In the genomic region with DNA sequence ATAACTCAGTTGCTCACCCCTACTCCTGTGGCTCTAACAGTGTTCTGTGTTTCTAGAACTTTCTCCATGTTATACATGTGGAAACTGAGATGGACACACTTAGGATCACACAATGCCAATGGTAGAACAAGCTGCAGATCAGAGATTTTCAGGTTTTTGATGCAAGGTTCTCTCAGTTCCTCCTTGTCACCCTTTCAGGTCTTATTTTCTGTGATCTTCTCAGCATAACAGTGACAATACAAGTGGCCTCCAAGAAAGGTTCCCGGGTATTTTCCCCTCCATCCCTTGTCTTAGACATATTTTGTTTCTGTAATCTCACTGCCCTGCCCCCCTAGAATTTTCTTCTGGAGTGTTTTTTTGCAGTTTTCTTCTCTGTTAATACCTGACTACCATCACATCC, we compare ENCODE assay signal across 15 cellular contexts. TPM values are rescaled to one million over a fixed set of nuclear protein-coding genes. Genes with fewer than 3 reads are reported as not detected.
A peak's percentile ranks its signal among the peaks of the same experiment; 100 is the strongest.
DNase-seq lines count a peak whose midpoint lies in the region; ATAC-seq and TF ChIP-seq lines count a peak whose summit lies in the region.
"Had no signal": no experiment of that assay in that cellular context is flagged by ENCODE, and none has a peak within 500 bp of the region (broad histone marks: within the 10 kb centered on the region; RNA-seq: fewer than 3 reads in every experiment).

No MANE protein-coding gene starts in this region.

- H3K4me1 Mint-ChIP-seq in CD4-positive, alpha-beta T cell (ENCODE audit: low read depth): peaks cover 100% of the 10 kb centered on the region
- H3K4me1 Mint-ChIP-seq in mesothelial cell of epicardium: peaks cover 11% of the 10 kb centered on the region

- no peak for ATAC-seq in CD4-positive, alpha-beta T cell (ENCODE audit: poor library complexity)
- peak; percentile 48 for ATAC-seq in GM19372 (IDR thresholded peaks at IDR 0.05; ENCODE audit: low read depth, unreplicated experiment)
- ATAC-seq in HG02763 (IDR thresholded peaks at IDR 0.05; ENCODE audit: unreplicated experiment): peak; percentile 47
- ATAC-seq in HG03565 (IDR thresholded peaks at IDR 0.05; ENCODE audit: unreplicated experiment): peak; percentile 52

- intact Hi-C loops in CD4-positive, alpha-beta T cell (cut with DNase I, micrococcal nuclease): loop anchor here (2.0 to 5.0 kb wide), 6 partner anchors 15 to 165 kb away; no protein-coding TSS in a partner anchor
- intact Hi-C loops in posterior cingulate gyrus (cut with DNase I): loop anchor here (10.0 kb wide), 1 partner anchor 363 kb away; no protein-coding TSS in a partner anchor

- peak overlapping the region; percentile 65 for H3K27ac Mint-ChIP-seq in CD4-positive, alpha-beta T cell
- H3K27ac Mint-ChIP-seq in mesothelial cell of epicardium: no peak overlapping the region

- DNase-seq in CD4-positive, alpha-beta T cell: no peak
- DNase-seq in NK-92 treated with Interleukin-12 subunit alpha and Interleukin-12 subunit beta, amount 100 ng/mL, for 24 hours (lab: John Stamatoyannopoulos, UW): no peak
- no peak for DNase-seq in DMS 273 treated with DMSO at 0.1 percent for 48 hours (lab: John Stamatoyannopoulos, UW)
- no peak for DNase-seq in mesothelial cell of epicardium (ENCODE audit: low spot score in 2 of 2, unreplicated experiment in 2 of 2)
- DNase-seq in posterior cingulate gyrus: no peak
- DNase-seq: ACHN; activated CD4-positive, CD25-positive, alpha-beta regulatory T cell; caudate nucleus; esophagus squamous epithelium; NCI-H2029 had no signal

- no peaks in the 10 kb centered on the region for H3K9me3 ChIP-seq in CD4-positive, alpha-beta T cell (ENCODE audit: control insufficient read depth, low read length)
- H3K9me3 ChIP-seq: esophagus squamous epithelium, vagina had no signal

- CTCF ChIA-PET in CD4-positive, alpha-beta T cell (lab: Charles Lee): no interaction called here

- no peaks in the 10 kb centered on the region for H3K9me3 Mint-ChIP-seq in CD4-positive, alpha-beta T cell
- H3K9me3 Mint-ChIP-seq in mesothelial cell of epicardium: no peaks in the 10 kb centered on the region

- H3K4me3 Mint-ChIP-seq in CD4-positive, alpha-beta T cell: no peak overlapping the region
- no peak overlapping the region for H3K4me3 Mint-ChIP-seq in mesothelial cell of epicardium

- H3K27me3 Mint-ChIP-seq in CD4-positive, alpha-beta T cell: no peaks in the 10 kb centered on the region
- H3K27me3 Mint-ChIP-seq in mesothelial cell of epicardium (ENCODE audit: low read depth): no peaks in the 10 kb centered on the region

- POLR2A ChIA-PET in CD4-positive, alpha-beta T cell (lab: Charles Lee): no interaction called here

- TF ChIP-seq CTCF in CD4-positive, alpha-beta T cell (IDR thresholded peaks at IDR 0.05): no peak
- TF ChIP-seq CTCF in mesothelial cell of epicardium (IDR thresholded peaks at IDR 0.05; ENCODE audit: unreplicated experiment): no peak

- H3K27me3 ChIP-seq in CD4-positive, alpha-beta T cell (ENCODE audit: control insufficient read depth, insufficient read depth, low read length): no peaks in the 10 kb centered on the region
- H3K27me3 ChIP-seq: esophagus squamous epithelium, vagina had no signal

- H3K27ac ChIP-seq in CD4-positive, alpha-beta T cell (ENCODE audit: low read depth, low read length): no peak overlapping the region
- H3K27ac ChIP-seq: esophagus squamous epithelium, skin epidermis, vagina had no signal

- peaks cover 8% of the 10 kb centered on the region for H3K36me3 Mint-ChIP-seq in CD4-positive, alpha-beta T cell (ENCODE audit: low read depth)
- H3K36me3 Mint-ChIP-seq in mesothelial cell of epicardium: no peaks in the 10 kb centered on the region

RNA-seq across cellular contexts. Expression of a gene that starts 6.2 kb away (rescaled TPM):
- 10 to 100 TPM; 77.5 to 77.8 TPM for total RNA-seq in CD4-positive, alpha-beta T cell
- total RNA-seq in mesothelial cell of epicardium: 38.2 to 42.9 TPM (median 41.1 TPM) in 3 replicates
